Comparison of ENCODE assay signal across 1 cellular context in genomic region chr18:13216092-13216582, GRCh38.
TF ChIP-seq lines count a peak whose summit lies in the region.

No MANE protein-coding gene starts in this region.

TF ChIP-seq in HEK293, 187 proteins besides CTCF, POLR2A, EP300 and RAD21 (continued from another document):
- TF ChIP-seq ZNF558 (tag by site-specific recombination; IDR thresholded peaks at IDR 0.05): no peak
- no peak for TF ChIP-seq KLF16 (tag by site-specific recombination; IDR thresholded peaks at IDR 0.05)
- peak; percentile 56 for TF ChIP-seq PRDM6 (tag by site-specific recombination; IDR thresholded peaks at IDR 0.05)
- no peak for TF ChIP-seq ZSCAN4 (tag by site-specific recombination; IDR thresholded peaks at IDR 0.05)
- peak; percentile 50; the same call in 1 of the 2 replicates for TF ChIP-seq ZNF629 (tag by site-specific recombination; IDR thresholded peaks at IDR 0.05)
- TF ChIP-seq SP7 (tag by site-specific recombination; IDR thresholded peaks at IDR 0.05): peak; percentile 29; the same call in 1 of the 2 replicates
- no peak for TF ChIP-seq ZNF791 (tag by site-specific recombination; IDR thresholded peaks at IDR 0.05)
- 0 out of 2 replicates have a peak, but pooled peaks have one; percentile 10 for TF ChIP-seq PRDM1 (tag by site-specific recombination; IDR thresholded peaks at IDR 0.05)
- peak; percentile 48; the same call in 1 of the 2 replicates for TF ChIP-seq ZNF600 (tag by site-specific recombination; IDR thresholded peaks at IDR 0.05)
- peak; percentile 72 for TF ChIP-seq ZBTB20 (tag by site-specific recombination; IDR thresholded peaks at IDR 0.05)
